ENCODE assay signal across 17 cellular contexts in the genomic region with DNA sequence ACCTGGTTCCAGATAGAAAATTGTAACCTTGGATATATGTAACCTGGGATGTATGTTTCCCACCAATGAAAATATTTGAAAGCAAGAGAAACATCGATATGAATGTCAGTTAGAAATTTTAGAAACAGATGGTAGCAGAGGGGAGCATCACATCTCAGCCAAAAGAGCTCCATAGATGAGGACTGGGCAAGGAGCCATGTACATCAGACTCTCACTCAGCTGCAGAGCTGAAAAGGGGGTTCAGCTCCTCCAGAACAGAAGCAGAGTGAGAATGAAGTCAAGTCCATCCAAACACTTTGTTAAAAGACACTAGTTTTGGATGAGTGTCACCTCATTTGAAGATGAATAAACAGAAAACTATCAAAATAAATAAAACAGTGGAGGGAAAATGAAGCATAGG.
"Had no signal": no experiment of that assay in that cellular context is flagged by ENCODE, and none has a peak within 500 bp of the region (broad histone marks: within the 10 kb centered on the region; RNA-seq: fewer than 3 reads in every experiment).

No MANE protein-coding gene starts in this region.

- H3K9me3 ChIP-seq: adrenal gland, colonic mucosa, ovary, sigmoid colon had no signal

- H3K4me3 ChIP-seq: adrenal gland, cardiac muscle cell, colonic mucosa, heart right ventricle, ovary, sigmoid colon, spleen, stomach had no signal

- H3K27me3 ChIP-seq: adrenal gland, cardiac muscle cell, colonic mucosa, heart right ventricle, ovary, sigmoid colon, spleen, stomach had no signal

- H3K4me1 ChIP-seq: adrenal gland, colonic mucosa, sigmoid colon, spleen, stomach had no signal

- H3K36me3 ChIP-seq: adrenal gland, cardiac muscle cell, colonic mucosa, ovary, sigmoid colon, spleen, stomach had no signal

- H3K27ac ChIP-seq: adrenal gland, cardiac muscle cell, colonic mucosa, heart right ventricle, ovary, spleen, stomach had no signal

- ATAC-seq: activated CD8-positive, alpha-beta T cell treated with anti-CD3 and anti-CD28 coated beads for 36 hours; heart right ventricle had no signal

- DNase-seq: activated B cell treated with CpG ODN at 0.5 μM for 24 hours; activated CD4-positive, alpha-beta T cell treated with anti-CD3 and anti-CD28 coated beads for 48 hours; activated CD8-positive, alpha-beta T cell treated with anti-CD3 and anti-CD28 coated beads for 36 hours; activated effector memory CD4-positive, alpha-beta T cell treated with anti-CD3 and anti-CD28 coated beads, Interleukin-2, amount 50 U/mL, for 16 hours; activated T-cell treated with anti-CD3 and anti-CD28 coated beads, Interleukin-2, amount 50 U/mL, for 48 hours; adrenal gland; colonic mucosa; heart right ventricle; islet precursor cell; naive B cell; ovary; sigmoid colon; spleen; stimulated activated CD4-positive, alpha-beta T cell treated with anti-CD3 and anti-CD28 coated beads, Interleukin-2, amount 100 ng/mL, for 24 hours; stomach; T-helper 2 cell had no signal
